In genomic region chr17:70256751-70257150, GRCh38 we compare ENCODE assay signal across 23 cellular contexts.
DNase-seq lines count a peak whose midpoint lies in the region; ATAC-seq and TF ChIP-seq lines count a peak whose summit lies in the region.
"Had no signal": no experiment of that assay in that cellular context is flagged by ENCODE, and none has a peak within 500 bp of the region (broad histone marks: within the 10 kb centered on the region; RNA-seq: fewer than 3 reads in every experiment).

No MANE protein-coding gene starts in this region.

- no peaks in the 10 kb centered on the region for H3K36me3 ChIP-seq in skeletal muscle satellite cell (ENCODE audit: insufficient read depth, low read length)
- no peaks in the 10 kb centered on the region for H3K36me3 ChIP-seq in smooth muscle cell (ENCODE audit: low read depth)
- H3K36me3 ChIP-seq: BE2C; BLaER1 treated with 17β-estradiol and CSF1 and Interleukin-3, amounts not matched to agents 10 nM and 100 nM had no signal

- no peak overlapping the region for H3K4me3 ChIP-seq in skeletal muscle satellite cell (ENCODE audit: low read length)
- no peak overlapping the region for H3K4me3 ChIP-seq in smooth muscle cell
- H3K4me3 ChIP-seq: A549; BLaER1 treated with 17β-estradiol and CSF1 and Interleukin-3, amounts not matched to agents 10 nM and 100 nM; GM12878; GM23338 had no signal

- H3K79me2 ChIP-seq in smooth muscle cell (ENCODE audit: low read depth), result no peaks in the 10 kb centered on the region

- H4K20me1 ChIP-seq in smooth muscle cell (ENCODE audit: low read depth), result no peaks in the 10 kb centered on the region
- H4K20me1 ChIP-seq: BLaER1 treated with 17β-estradiol and CSF1 and Interleukin-3, amounts not matched to agents 10 nM and 100 nM had no signal

- H3F3A ChIP-seq in smooth muscle cell (ENCODE audit: low read depth), result no peaks in the 10 kb centered on the region

- H3K27ac ChIP-seq in foreskin keratinocyte (no peak overlapping the region), smooth muscle cell (ENCODE audit: low read depth) (no peak overlapping the region)
- H3K27ac ChIP-seq: A549; BLaER1 treated with 17β-estradiol and CSF1 and Interleukin-3, amounts not matched to agents 10 nM and 100 nM had no signal

- peak; percentile 50 for ATAC-seq in foreskin keratinocyte
- ATAC-seq: A549, GM12878, GM23338, HCT116 had no signal

- H3K4me2 ChIP-seq in skeletal muscle satellite cell (ENCODE audit: low read length), result no peak overlapping the region
- no peak overlapping the region for H3K4me2 ChIP-seq in smooth muscle cell
- H3K4me2 ChIP-seq: A549; BLaER1 treated with 17β-estradiol and CSF1 and Interleukin-3, amounts not matched to agents 10 nM and 100 nM; GM23338 had no signal

- peak; percentile 85 for DNase-seq in LHCN-M2 (ENCODE audit: low read depth)
- peak; percentile 9 for DNase-seq in astrocyte of the hippocampus (ENCODE audit: low read depth, low spot score)
- peak in 1 of 2 donors; percentile 27 for DNase-seq in foreskin keratinocyte
- no peak for DNase-seq in effector CD4-positive, alpha-beta T cell
- no peak for DNase-seq in smooth muscle cell (lab: John Stamatoyannopoulos, UW; ENCODE audit: unreplicated experiment)
- no peak for DNase-seq in NCI-H446 (lab: John Stamatoyannopoulos, UW)
- DNase-seq: 8988T; ACHN; AML-193; BE2C; CD4-positive, alpha-beta T cell; CD8-positive, alpha-beta memory T cell; DMS 273 treated with DMSO at 0.1 percent for 48 hours; DMS79; EL; GDM1; H9 had no signal

- 77% methylated on average over 2 of the region's 2 CpGs for WGBS in smooth muscle cell (ENCODE audit: low lambda C conversion rate)

- H3K9ac ChIP-seq in skeletal muscle satellite cell (ENCODE audit: low read depth, low read length), result peak overlapping the region; percentile 29
- H3K9ac ChIP-seq in smooth muscle cell (ENCODE audit: low read depth), result no peak overlapping the region
- H3K9ac ChIP-seq: BLaER1 treated with 17β-estradiol and CSF1 and Interleukin-3, amounts not matched to agents 10 nM and 100 nM had no signal

- no peak overlapping the region for H2AFZ ChIP-seq in smooth muscle cell (ENCODE audit: low read depth)
- H2AFZ ChIP-seq: GM23338 had no signal

- H3K4me1 ChIP-seq in foreskin keratinocyte (peaks cover 3% of the 10 kb centered on the region), skeletal muscle satellite cell (ENCODE audit: control insufficient read depth, insufficient read depth, low read length) (peaks cover 24% of the 10 kb centered on the region), smooth muscle cell (ENCODE audit: low read depth) (no peaks in the 10 kb centered on the region)
- H3K4me1 ChIP-seq: A549, BE2C had no signal

- TF ChIP-seq CTCF in foreskin keratinocyte (conservative IDR thresholded peaks at IDR 0.05) (no peak), smooth muscle cell (IDR thresholded peaks at IDR 0.05; ENCODE audit: borderline replicate concordance, insufficient read depth, poor library complexity, severe bottlenecking) (no peak)

- H3K9me3 ChIP-seq in skeletal muscle satellite cell (replicated peaks; ENCODE audit: low read length) (no peaks in the 10 kb centered on the region), smooth muscle cell (replicated peaks; ENCODE audit: low read depth) (no peaks in the 10 kb centered on the region)
- H3K9me3 ChIP-seq: BE2C had no signal

- H3K27me3 ChIP-seq in foreskin keratinocyte (no peaks in the 10 kb centered on the region), skeletal muscle satellite cell (ENCODE audit: control insufficient read depth, insufficient read depth, low read length) (no peaks in the 10 kb centered on the region), smooth muscle cell (ENCODE audit: low read depth) (peaks cover 12% of the 10 kb centered on the region)
- H3K27me3 ChIP-seq: BLaER1 treated with 17β-estradiol and CSF1 and Interleukin-3, amounts not matched to agents 10 nM and 100 nM had no signal

Comparison
In these comparisons a context has a peak if more than half of its experiments do, and no peak if none do; other contexts are left out.
1. DNase-seq: peak in LHCN-M2 (single experiment) and astrocyte of the hippocampus (single experiment); none in effector CD4-positive, alpha-beta T cell (single experiment), smooth muscle cell (single experiment) and NCI-H446 (0 of 2).